8 cellular contexts compared by ENCODE assay signal in the genomic region with DNA sequence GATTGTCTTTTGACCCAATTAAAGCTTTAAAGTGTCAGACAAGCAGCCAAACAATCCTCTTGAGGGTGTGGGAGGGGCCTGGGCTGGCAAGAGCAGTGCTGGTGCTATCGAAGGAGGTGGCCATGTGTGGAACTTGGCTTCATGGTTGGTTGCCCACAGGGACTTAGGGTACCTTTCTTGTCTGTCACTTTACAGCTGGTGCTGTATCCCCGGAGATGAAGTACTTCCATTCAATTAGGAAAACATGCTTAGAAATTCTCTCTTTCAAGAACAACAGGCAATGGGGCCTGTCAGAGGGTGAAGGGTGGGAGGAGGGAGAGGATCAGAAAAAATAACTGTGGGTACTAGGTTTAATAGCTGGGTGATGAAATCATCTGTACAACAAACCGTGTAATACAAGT.
DNase-seq lines count a peak whose midpoint lies in the region; ATAC-seq and TF ChIP-seq lines count a peak whose summit lies in the region.

No MANE protein-coding gene starts in this region.

- H3K4me3 Mint-ChIP-seq in WTC11, result no peak overlapping the region
- H3K4me3 Mint-ChIP-seq in CD4-positive, alpha-beta memory T cell, result no peak overlapping the region
- no peak overlapping the region for H3K4me3 Mint-ChIP-seq in activated T-cell treated with anti-CD3 and anti-CD28 coated beads, Interleukin-2, amount 50 U/mL, for 4 hours

- H3K4me1 ChIP-seq in left lung, result peaks cover 13 to 23% of the 10 kb centered on the region in 2 donors
- peaks cover 6% of the 10 kb centered on the region for H3K4me1 ChIP-seq in CD4-positive, alpha-beta memory T cell (ENCODE audit: insufficient read depth, low read length)

- POLR2A ChIA-PET in WTC11 (lab: Charles Lee), result no interaction called here
- POLR2A ChIA-PET in CD4-positive, alpha-beta memory T cell (lab: Charles Lee; ENCODE audit: partially characterized antibody), result no interaction called here

- peaks cover 10% of the 10 kb centered on the region for H3K4me1 Mint-ChIP-seq in WTC11
- H3K4me1 Mint-ChIP-seq in CD4-positive, alpha-beta memory T cell, result peaks cover 7 to 17% (median 12%) of the 10 kb centered on the region in 4 donors
- H3K4me1 Mint-ChIP-seq in activated T-cell treated with anti-CD3 and anti-CD28 coated beads, Interleukin-2, amount 50 U/mL, for 4 hours (ENCODE audit: low read depth), result peaks cover 26% of the 10 kb centered on the region

- no peaks in the 10 kb centered on the region for H3K36me3 ChIP-seq in left lung
- no peaks in the 10 kb centered on the region for H3K36me3 ChIP-seq in CD4-positive, alpha-beta memory T cell (ENCODE audit: insufficient read depth, low read length)

- H3K27me3 ChIP-seq in left lung, result no peaks in the 10 kb centered on the region
- no peaks in the 10 kb centered on the region for H3K27me3 ChIP-seq in CD4-positive, alpha-beta memory T cell (ENCODE audit: insufficient read depth, low read length)

- TF ChIP-seq CTCF in WTC11 (IDR thresholded peaks at IDR 0.05) (no peak), left lung (IDR thresholded peaks at IDR 0.05) (no peak)

- ATAC-seq in GM19328 (IDR thresholded peaks at IDR 0.05; ENCODE audit: unreplicated experiment), result peak; percentile 46
- peak; percentile 40 for ATAC-seq in HG03342 (IDR thresholded peaks at IDR 0.05; ENCODE audit: unreplicated experiment)
- ATAC-seq in WTC11, result peak; percentile 58
- peak; percentile 80 for ATAC-seq in left lung
- no peak for ATAC-seq in activated T-cell treated with anti-CD3 and anti-CD28 coated beads, Interleukin-2, amount 50 U/mL, for 4 hours

- DNase-seq in Ammon's horn (ENCODE audit: low spot score) (peak; percentile 54), WTC11 (ENCODE audit: low spot score) (no peak), left lung (peak in 1 of 2 donors; percentile 43), NCI-H526 treated with DMSO at 0.1 percent for 48 hours (lab: John Stamatoyannopoulos, UW) (no peak)
- DNase-seq in CD4-positive, alpha-beta memory T cell, result no peak
- DNase-seq in activated T-cell treated with anti-CD3 and anti-CD28 coated beads, Interleukin-2, amount 50 U/mL, for 4 hours, result no peak

- H3K4me3 ChIP-seq in left lung, result no peak overlapping the region
- H3K4me3 ChIP-seq in CD4-positive, alpha-beta memory T cell (ENCODE audit: low read length in 2 of 2), result no peak overlapping the region

- H3K9me3 ChIP-seq in left lung, result no peaks in the 10 kb centered on the region
- no peaks in the 10 kb centered on the region for H3K9me3 ChIP-seq in CD4-positive, alpha-beta memory T cell (ENCODE audit: control insufficient read depth in 1 of 2, low read length in 2 of 2)

- intact Hi-C loops in left lung (cut with DNase I), result no loop called here
- intact Hi-C loops in CD4-positive, alpha-beta memory T cell (cut with micrococcal nuclease), result no loop called here

- peak overlapping the region; percentile 31 to 56 for H3K27ac ChIP-seq in left lung
- no peak overlapping the region for H3K27ac ChIP-seq in CD4-positive, alpha-beta memory T cell (ENCODE audit: low read depth, low read length)

- H3K36me3 Mint-ChIP-seq in WTC11, result peaks cover 3% of the 10 kb centered on the region; the same call in 1 of the 2 replicates
- H3K36me3 Mint-ChIP-seq in CD4-positive, alpha-beta memory T cell, result peaks cover 3 to 12% of the 10 kb centered on the region in 2 donors
- peaks cover 8% of the 10 kb centered on the region for H3K36me3 Mint-ChIP-seq in activated T-cell treated with anti-CD3 and anti-CD28 coated beads, Interleukin-2, amount 50 U/mL, for 4 hours (ENCODE audit: insufficient read depth)

- CTCF ChIA-PET in WTC11 (lab: Charles Lee), result no interaction called here
- CTCF ChIA-PET in CD4-positive, alpha-beta memory T cell (lab: Charles Lee; ENCODE audit: partially characterized antibody), result interaction anchor here (1.5 kb wide), 1 partner anchor 148 kb away, joined by 3 read pairs; no protein-coding TSS in a partner anchor

- H3K27ac Mint-ChIP-seq in WTC11, result no peak overlapping the region
- peak overlapping the region in 2 of 7 donors; percentile 3 to 5 for H3K27ac Mint-ChIP-seq in CD4-positive, alpha-beta memory T cell

- H3K27me3 Mint-ChIP-seq in WTC11 (ENCODE audit: low read depth), result no peaks in the 10 kb centered on the region
- H3K27me3 Mint-ChIP-seq in CD4-positive, alpha-beta memory T cell, result no peaks in the 10 kb centered on the region
- no peaks in the 10 kb centered on the region for H3K27me3 Mint-ChIP-seq in activated T-cell treated with anti-CD3 and anti-CD28 coated beads, Interleukin-2, amount 50 U/mL, for 4 hours (ENCODE audit: low read depth)

- peaks cover 5% of the 10 kb centered on the region for H3K9me3 Mint-ChIP-seq in WTC11
- H3K9me3 Mint-ChIP-seq in CD4-positive, alpha-beta memory T cell, result peaks cover 0 to 4% (median 0%) of the 10 kb centered on the region in 8 donors
- no peaks in the 10 kb centered on the region for H3K9me3 Mint-ChIP-seq in activated T-cell treated with anti-CD3 and anti-CD28 coated beads, Interleukin-2, amount 50 U/mL, for 4 hours

TF ChIP-seq in WTC11, 78 proteins besides CTCF, POLR2A, EP300 and RAD21 (continues in another document):
- TF ChIP-seq, protein P1, sequence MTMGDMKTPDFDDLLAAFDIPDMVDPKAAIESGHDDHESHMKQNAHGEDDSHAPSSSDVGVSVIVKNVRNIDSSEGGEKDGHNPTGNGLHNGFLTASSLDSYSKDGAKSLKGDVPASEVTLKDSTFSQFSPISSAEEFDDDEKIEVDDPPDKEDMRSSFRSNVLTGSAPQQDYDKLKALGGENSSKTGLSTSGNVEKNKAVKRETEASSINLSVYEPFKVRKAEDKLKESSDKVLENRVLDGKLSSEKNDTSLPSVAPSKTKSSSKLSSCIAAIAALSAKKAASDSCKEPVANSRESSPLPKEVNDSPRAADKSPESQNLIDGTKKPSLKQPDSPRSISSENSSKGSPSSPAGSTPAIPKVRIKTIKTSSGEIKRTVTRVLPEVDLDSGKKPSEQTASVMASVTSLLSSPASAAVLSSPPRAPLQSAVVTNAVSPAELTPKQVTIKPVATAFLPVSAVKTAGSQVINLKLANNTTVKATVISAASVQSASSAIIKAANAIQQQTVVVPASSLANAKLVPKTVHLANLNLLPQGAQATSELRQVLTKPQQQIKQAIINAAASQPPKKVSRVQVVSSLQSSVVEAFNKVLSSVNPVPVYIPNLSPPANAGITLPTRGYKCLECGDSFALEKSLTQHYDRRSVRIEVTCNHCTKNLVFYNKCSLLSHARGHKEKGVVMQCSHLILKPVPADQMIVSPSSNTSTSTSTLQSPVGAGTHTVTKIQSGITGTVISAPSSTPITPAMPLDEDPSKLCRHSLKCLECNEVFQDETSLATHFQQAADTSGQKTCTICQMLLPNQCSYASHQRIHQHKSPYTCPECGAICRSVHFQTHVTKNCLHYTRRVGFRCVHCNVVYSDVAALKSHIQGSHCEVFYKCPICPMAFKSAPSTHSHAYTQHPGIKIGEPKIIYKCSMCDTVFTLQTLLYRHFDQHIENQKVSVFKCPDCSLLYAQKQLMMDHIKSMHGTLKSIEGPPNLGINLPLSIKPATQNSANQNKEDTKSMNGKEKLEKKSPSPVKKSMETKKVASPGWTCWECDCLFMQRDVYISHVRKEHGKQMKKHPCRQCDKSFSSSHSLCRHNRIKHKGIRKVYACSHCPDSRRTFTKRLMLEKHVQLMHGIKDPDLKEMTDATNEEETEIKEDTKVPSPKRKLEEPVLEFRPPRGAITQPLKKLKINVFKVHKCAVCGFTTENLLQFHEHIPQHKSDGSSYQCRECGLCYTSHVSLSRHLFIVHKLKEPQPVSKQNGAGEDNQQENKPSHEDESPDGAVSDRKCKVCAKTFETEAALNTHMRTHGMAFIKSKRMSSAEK (CRISPR knock-in tag; IDR thresholded peaks at IDR 0.05; ENCODE audit: borderline replicate concordance), result no peak
- TF ChIP-seq SMAD4 (CRISPR knock-in tag; IDR thresholded peaks at IDR 0.05), result no peak
- TF ChIP-seq GTF2I (CRISPR knock-in tag; conservative IDR thresholded peaks at IDR 0.05), result no peak
- no peak for TF ChIP-seq JUN (CRISPR knock-in tag; IDR thresholded peaks at IDR 0.05)
- TF ChIP-seq, protein P2, sequence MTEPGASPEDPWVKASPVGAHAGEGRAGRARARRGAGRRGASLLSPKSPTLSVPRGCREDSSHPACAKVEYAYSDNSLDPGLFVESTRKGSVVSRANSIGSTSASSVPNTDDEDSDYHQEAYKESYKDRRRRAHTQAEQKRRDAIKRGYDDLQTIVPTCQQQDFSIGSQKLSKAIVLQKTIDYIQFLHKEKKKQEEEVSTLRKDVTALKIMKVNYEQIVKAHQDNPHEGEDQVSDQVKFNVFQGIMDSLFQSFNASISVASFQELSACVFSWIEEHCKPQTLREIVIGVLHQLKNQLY (CRISPR knock-in tag; IDR thresholded peaks at IDR 0.05), result no peak
- TF ChIP-seq ZNF219 (CRISPR knock-in tag; IDR thresholded peaks at IDR 0.05; ENCODE audit: borderline replicate concordance), result no peak
- TF ChIP-seq OVOL2 (CRISPR knock-in tag; IDR thresholded peaks at IDR 0.05; ENCODE audit: borderline replicate concordance), result no peak
- no peak for TF ChIP-seq MYBL2 (CRISPR knock-in tag; IDR thresholded peaks at IDR 0.05)
- no peak for TF ChIP-seq HMGA2 (CRISPR knock-in tag; IDR thresholded peaks at IDR 0.05)
- TF ChIP-seq MAX (CRISPR knock-in tag; IDR thresholded peaks at IDR 0.05), result no peak
- no peak for TF ChIP-seq SOX15 (CRISPR knock-in tag; IDR thresholded peaks at IDR 0.05)
- TF ChIP-seq, protein P3, sequence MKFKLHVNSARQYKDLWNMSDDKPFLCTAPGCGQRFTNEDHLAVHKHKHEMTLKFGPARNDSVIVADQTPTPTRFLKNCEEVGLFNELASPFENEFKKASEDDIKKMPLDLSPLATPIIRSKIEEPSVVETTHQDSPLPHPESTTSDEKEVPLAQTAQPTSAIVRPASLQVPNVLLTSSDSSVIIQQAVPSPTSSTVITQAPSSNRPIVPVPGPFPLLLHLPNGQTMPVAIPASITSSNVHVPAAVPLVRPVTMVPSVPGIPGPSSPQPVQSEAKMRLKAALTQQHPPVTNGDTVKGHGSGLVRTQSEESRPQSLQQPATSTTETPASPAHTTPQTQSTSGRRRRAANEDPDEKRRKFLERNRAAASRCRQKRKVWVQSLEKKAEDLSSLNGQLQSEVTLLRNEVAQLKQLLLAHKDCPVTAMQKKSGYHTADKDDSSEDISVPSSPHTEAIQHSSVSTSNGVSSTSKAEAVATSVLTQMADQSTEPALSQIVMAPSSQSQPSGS (CRISPR knock-in tag; IDR thresholded peaks at IDR 0.05; ENCODE audit: borderline replicate concordance, low read depth), result no peak
- TF ChIP-seq SP1 (CRISPR knock-in tag; conservative IDR thresholded peaks at IDR 0.05), result no peak

Comparison
In these comparisons a context has a peak if more than half of its experiments do, and no peak if none do; other contexts are left out.
1. ATAC-seq: peak in GM19328 (single experiment), HG03342 (single experiment), WTC11 (single experiment) and left lung (single experiment); none in activated T-cell treated with anti-CD3 and anti-CD28 coated beads, Interleukin-2, amount 50 U/mL, for 4 hours (0 of 2).